ENCODE assay signal across 7 cellular contexts in the genomic region with DNA sequence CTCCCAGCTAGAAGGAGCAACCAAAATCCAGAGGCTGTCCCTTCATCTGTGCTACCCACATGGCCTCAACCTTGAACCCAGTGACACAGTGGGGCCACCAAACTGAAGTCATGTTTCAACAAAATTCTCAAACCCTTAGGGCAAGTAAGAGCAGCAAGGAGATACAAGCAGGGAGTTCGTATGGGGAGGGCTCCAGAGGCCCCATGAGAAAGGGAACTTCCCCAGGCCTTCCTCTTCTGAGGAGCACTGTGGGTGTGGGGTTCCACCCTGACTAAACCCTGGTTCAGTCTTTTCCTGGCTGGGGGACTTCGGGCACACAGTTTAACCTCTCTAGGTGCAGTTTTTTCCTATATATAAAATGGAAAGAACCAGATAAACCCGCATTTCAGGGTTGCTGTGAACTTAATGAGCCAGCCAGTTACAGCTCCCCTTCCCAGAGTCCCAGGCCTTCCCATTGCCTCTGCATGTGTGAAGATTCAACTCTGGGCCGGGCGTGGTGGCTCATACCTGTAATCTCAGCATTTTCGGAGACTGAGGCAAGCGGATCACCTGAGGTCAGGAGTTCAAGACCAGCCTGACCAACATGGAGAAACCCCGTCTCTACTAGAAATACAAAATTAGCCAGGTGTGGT. TPM values are rescaled to one million over a fixed set of nuclear protein-coding genes. Genes with fewer than 3 reads are reported as not detected.
A peak's percentile ranks its signal among the peaks of the same experiment; 100 is the strongest.
DNase-seq lines count a peak whose midpoint lies in the region; ATAC-seq and TF ChIP-seq lines count a peak whose summit lies in the region.

No MANE protein-coding gene starts in this region.

- no peaks in the 10 kb centered on the region for H4K20me1 ChIP-seq in IMR-90 (ENCODE audit: insufficient read depth, low read length)

- ATAC-seq in IMR-90 (ENCODE audit: low read depth) (no peak), heart left ventricle (peak; percentile 31 to 68 (median 56)), GM18868 (IDR thresholded peaks at IDR 0.05; ENCODE audit: unreplicated experiment) (no peak)
- peak; percentile 29 to 49 for ATAC-seq in stimulated activated naive B cell treated with anti-CD40 and anti-IgM and Interleukin-4, amounts not matched to agents 10 μg/mL and 1 μg/mL and 100 μg/mL, for 72 hours (replicated peaks)

- DNase-seq in IMR-90 = no peak
- peak; percentile 28 to 47 for DNase-seq in activated CD4-positive, alpha-beta T cell treated with anti-CD3 and anti-CD28 coated beads for 4 hours
- DNase-seq in heart left ventricle = peak in 1 of 5 donors; percentile 48
- DNase-seq in stimulated activated naive B cell treated with anti-CD40 and anti-IgM and Interleukin-4, amounts not matched to agents 10 μg/mL and 1 μg/mL and 100 μg/mL, for 72 hours = peak; percentile 42
- no peak for DNase-seq in HAP-1 (ENCODE audit: low spot score in 2 of 2)
- DNase-seq in WERI-Rb-1 = no peak

- H3K27ac Mint-ChIP-seq in stimulated activated naive B cell treated with anti-CD40 and anti-IgM and Interleukin-4, amounts not matched to agents 10 μg/mL and 1 μg/mL and 100 μg/mL, for 72 hours = peak overlapping the region; percentile 79

- H3K4me1 ChIP-seq in IMR-90 (ENCODE audit: control insufficient read depth, insufficient read depth, low read length) (peaks cover 13% of the 10 kb centered on the region), heart left ventricle (peaks cover 0 to 65% (median 0%) of the 10 kb centered on the region in 12 donors), HAP-1 (no peaks in the 10 kb centered on the region)

- H3K23ac ChIP-seq in IMR-90 (ENCODE audit: low read depth, low read length) = no peak overlapping the region

- peak overlapping the region; percentile 89; the same call in 1 of the 2 replicates for H3K14ac ChIP-seq in IMR-90 (replicated peaks; ENCODE audit: low read depth, low read length)

- peaks cover 2 to 3% of the 10 kb centered on the region in 2 donors for H3K9me3 Mint-ChIP-seq in stimulated activated naive B cell treated with anti-CD40 and anti-IgM and Interleukin-4, amounts not matched to agents 10 μg/mL and 1 μg/mL and 100 μg/mL, for 72 hours

- no CpG with 5 or more reads among the region's 8 CpGs for WGBS in IMR-90 (ENCODE audit: extremely low coverage in 2 of 2, insufficient read length in 1 of 2), 2 experiments
- WGBS in heart left ventricle, 4 donors = 83 to 88% (median 84%) methylated on average over 8 of the region's 8 CpGs

- H3K4me2 ChIP-seq in IMR-90 (ENCODE audit: low read depth, low read length) = no peak overlapping the region

- H2BK5ac ChIP-seq in IMR-90 (ENCODE audit: low read depth, low read length, poor library complexity, severe bottlenecking) = peak overlapping the region; percentile 51

- H3K79me1 ChIP-seq in IMR-90 (ENCODE audit: low read depth in 1 of 2, low read length in 2 of 2) = no peaks in the 10 kb centered on the region

- peak overlapping the region; percentile 85; the same call in 1 of the 2 replicates for H2BK20ac ChIP-seq in IMR-90 (ENCODE audit: low read depth, low read length)

- peak overlapping the region in 1 of 2 experiments; percentile 72; a peak in 2 of 4 replicates for H4K8ac ChIP-seq in IMR-90 (ENCODE audit: low read depth in 2 of 2, low read length in 2 of 2)

- BruUV-seq in IMR-90 (replicated peaks; lab: Mats Ljungman, UMichigan) = no TSS peak

- intact Hi-C loops in IMR-90 (cut with micrococcal nuclease) (loop anchor here (5.0 kb wide), 1 partner anchor 203 kb away; no protein-coding TSS in a partner anchor), heart left ventricle (cut with DNase I) (loop anchor here in 5 of 10 donors (5.0 to 10.0 kb wide), 5 partner anchors 113 to 343 kb away; no protein-coding TSS in a partner anchor)

- H2BK15ac ChIP-seq in IMR-90 (ENCODE audit: low read depth, low read length) = peak overlapping the region; percentile 74; the same call in 1 of the 3 replicates

- H2BK120ac ChIP-seq in IMR-90 (ENCODE audit: low read depth, low read length) = peak overlapping the region; percentile 71; the same call in 1 of the 2 replicates

- POLR2A ChIA-PET in IMR-90 (lab: Charles Lee; ENCODE audit: unreplicated experiment) = no interaction called here

- TF ChIP-seq CTCF in IMR-90 (conservative IDR thresholded peaks at IDR 0.05; ENCODE audit: low read depth, low read length) (no peak), heart left ventricle (IDR thresholded peaks at IDR 0.05) (no peak), WERI-Rb-1 (IDR thresholded peaks at IDR 0.05; ENCODE audit: low read depth, low read length) (no peak)

- H3K56ac ChIP-seq in IMR-90 (ENCODE audit: extremely low read depth, insufficient read depth, low read length) = no peak overlapping the region

- H4K5ac ChIP-seq in IMR-90 (ENCODE audit: low read depth, low read length) = no peak overlapping the region

- peak overlapping the region; percentile 54 for H3K18ac ChIP-seq in IMR-90 (ENCODE audit: low read depth, low read length)

- peak overlapping the region; percentile 80; the same call in 1 of the 2 replicates for H3K4ac ChIP-seq in IMR-90 (ENCODE audit: low read depth, low read length)

- H3K4me3 ChIP-seq in IMR-90 (ENCODE audit: insufficient read depth, low read depth, low read length) = no peak overlapping the region
- H3K4me3 ChIP-seq in heart left ventricle = no peak overlapping the region
- H3K4me3 ChIP-seq in HAP-1 = no peak overlapping the region
- H3K4me3 ChIP-seq in WERI-Rb-1 (ENCODE audit: low read depth, low read length) = no peak overlapping the region

- no peak overlapping the region for H3K27ac ChIP-seq in IMR-90 (ENCODE audit: insufficient read depth, low read length)
- peak overlapping the region in 7 of 12 donors; percentile 22 to 94 (median 66) for H3K27ac ChIP-seq in heart left ventricle
- no peak overlapping the region for H3K27ac ChIP-seq in WERI-Rb-1

- H3K27me3 ChIP-seq in IMR-90 (ENCODE audit: control insufficient read depth, insufficient read depth, low read length) (no peaks in the 10 kb centered on the region), heart left ventricle (no peaks in the 10 kb centered on the region), HAP-1 (ENCODE audit: low read depth) (no peaks in the 10 kb centered on the region), WERI-Rb-1 (ENCODE audit: insufficient read depth, low read depth, severe bottlenecking) (no peaks in the 10 kb centered on the region)

- peak overlapping the region; percentile 78 for H2AK9ac ChIP-seq in IMR-90 (replicated peaks; ENCODE audit: low read depth, low read length, poor library complexity)

- H3K36me3 Mint-ChIP-seq in stimulated activated naive B cell treated with anti-CD40 and anti-IgM and Interleukin-4, amounts not matched to agents 10 μg/mL and 1 μg/mL and 100 μg/mL, for 72 hours = no peaks in the 10 kb centered on the region

- no peak for TF ChIP-seq RAD21 in IMR-90 (IDR thresholded peaks at IDR 0.05; ENCODE audit: low read length)

- H2AK5ac ChIP-seq in IMR-90 (ENCODE audit: low read depth, low read length) = peak overlapping the region; percentile 75; the same call in 1 of the 2 replicates

- H3K9ac ChIP-seq in IMR-90 (ENCODE audit: low read depth, low read length) = no peak overlapping the region

- H4K91ac ChIP-seq in IMR-90 (ENCODE audit: insufficient read depth, low read depth, low read length) = no peak overlapping the region

- TF ChIP-seq POLR2A in IMR-90 (IDR thresholded peaks at IDR 0.05; ENCODE audit: low read depth, low read length) = no peak
- TF ChIP-seq POLR2A in heart left ventricle (IDR thresholded peaks at IDR 0.05) = no peak

- H3K27me3 Mint-ChIP-seq in stimulated activated naive B cell treated with anti-CD40 and anti-IgM and Interleukin-4, amounts not matched to agents 10 μg/mL and 1 μg/mL and 100 μg/mL, for 72 hours = no peaks in the 10 kb centered on the region

- H3K9me3 ChIP-seq in IMR-90 (ENCODE audit: control insufficient read depth, insufficient read depth, low read length) (no peaks in the 10 kb centered on the region), heart left ventricle (no peaks in the 10 kb centered on the region), HAP-1 (no peaks in the 10 kb centered on the region), WERI-Rb-1 (ENCODE audit: severe bottlenecking) (no peaks in the 10 kb centered on the region)

- H3K4me3 Mint-ChIP-seq in stimulated activated naive B cell treated with anti-CD40 and anti-IgM and Interleukin-4, amounts not matched to agents 10 μg/mL and 1 μg/mL and 100 μg/mL, for 72 hours = peak overlapping the region; percentile 29 to 39

- peaks cover 13% of the 10 kb centered on the region for H3K9me1 ChIP-seq in IMR-90 (ENCODE audit: insufficient read depth, low read length)

- peaks cover 42 to 84% of the 10 kb centered on the region in 2 donors for H3K4me1 Mint-ChIP-seq in stimulated activated naive B cell treated with anti-CD40 and anti-IgM and Interleukin-4, amounts not matched to agents 10 μg/mL and 1 μg/mL and 100 μg/mL, for 72 hours

- dilution Hi-C loops in IMR-90 (cut with HindIII; ENCODE audit: low sequenced_read_pairs, unreplicated experiment) = no loop called here

- H3K36me3 ChIP-seq in IMR-90 (ENCODE audit: control insufficient read depth, insufficient read depth, low read length) (no peaks in the 10 kb centered on the region), heart left ventricle (no peaks in the 10 kb centered on the region), HAP-1 (replicated peaks) (no peaks in the 10 kb centered on the region), WERI-Rb-1 (no peaks in the 10 kb centered on the region)

- in situ Hi-C loops in IMR-90 (cut with MboI; ENCODE audit: low sequenced_read_pairs) (loop anchor here (5.0 to 25.0 kb wide), 2 partner anchors 118 to 348 kb away; no protein-coding TSS in a partner anchor), HAP-1 (cut with MboI; ENCODE audit: low sequenced_read_pairs) (no loop called here)

- CTCF ChIA-PET in IMR-90 (lab: Yijun Ruan, JAX) = interaction anchor here (1.0 to 1.1 kb wide), 2 partner anchors 17 to 22 kb away, joined by 3 read pairs; no protein-coding TSS in a partner anchor

- H2AFZ ChIP-seq in IMR-90 (replicated peaks; ENCODE audit: low read length, poor library complexity) = peak overlapping the region; percentile 74

RNA-seq across cellular contexts. Expression of gene THEMIS2, which starts 8.0 kb away (rescaled TPM):
- 3.6 and 4.5 TPM in 2 replicates for total RNA-seq in IMR-90 (2012; rRNA removed)
- polyA plus RNA-seq in IMR-90 (2012; rRNA removed) = 4.9 and 5.0 TPM in 2 replicates
- polyA plus RNA-seq in IMR-90 (2012; cell fraction: cytosol; rRNA removed) = 5.7 and 7.2 TPM in 2 replicates
- 7.4 and 9.4 TPM in 2 replicates for polyA plus RNA-seq in IMR-90 (2012; cell fraction: nucleus; rRNA removed; ENCODE audit: low replicate concordance)
- total RNA-seq in heart left ventricle = 10 to 100 TPM in 3 of 9 donors, 1 to 10 TPM in 6; 1.7 to 50.8 (median 6.1) TPM
- polyA plus RNA-seq in heart left ventricle = 1 to 10 TPM; 3.4 to 7.3 TPM

RNA-seq across cellular contexts. Expression of gene PPP1R8, which starts 33.8 kb away (rescaled TPM):
- total RNA-seq in IMR-90 (2012; rRNA removed) = 60.5 and 80.1 TPM in 2 replicates
- 43.3 and 53.8 TPM in 2 replicates for polyA plus RNA-seq in IMR-90 (2012; rRNA removed)
- polyA plus RNA-seq in IMR-90 (2012; cell fraction: cytosol; rRNA removed) = 21.8 and 33.3 TPM in 2 replicates
- 17.4 and 26.8 TPM in 2 replicates for polyA plus RNA-seq in IMR-90 (2012; cell fraction: nucleus; rRNA removed; ENCODE audit: low replicate concordance)
- 10 to 100 TPM; 21.4 to 31.8 (median 25.1) TPM for total RNA-seq in heart left ventricle
- 10 to 100 TPM; 13.3 to 32.9 TPM for polyA plus RNA-seq in heart left ventricle

RNA-seq across cellular contexts. Expression of gene RPA2, which starts 50.0 kb away (rescaled TPM):
- total RNA-seq in IMR-90 (2012; rRNA removed) = 30.6 and 45.3 TPM in 2 replicates
- polyA plus RNA-seq in IMR-90 (2012; rRNA removed) = 22.5 and 34.4 TPM in 2 replicates
- 16.8 and 26.7 TPM in 2 replicates for polyA plus RNA-seq in IMR-90 (2012; cell fraction: cytosol; rRNA removed)
- 3.9 and 9.4 TPM in 2 replicates for polyA plus RNA-seq in IMR-90 (2012; cell fraction: nucleus; rRNA removed; ENCODE audit: low replicate concordance)
- 10 to 100 TPM; 14.6 to 57.4 (median 27.1) TPM for total RNA-seq in heart left ventricle
- 10 to 100 TPM; 21.6 to 39.8 TPM for polyA plus RNA-seq in heart left ventricle

Comparison
In these comparisons a context has a peak if more than half of its experiments do, and no peak if none do; other contexts are left out.
1. ATAC-seq: peak in heart left ventricle (4 of 4) and stimulated activated naive B cell treated with anti-CD40 and anti-IgM and Interleukin-4, amounts not matched to agents 10 μg/mL and 1 μg/mL and 100 μg/mL, for 72 hours (2 of 2); none in IMR-90 (single experiment) and GM18868 (single experiment).
2. DNase-seq: peak in activated CD4-positive, alpha-beta T cell treated with anti-CD3 and anti-CD28 coated beads for 4 hours (2 of 2) and stimulated activated naive B cell treated with anti-CD40 and anti-IgM and Interleukin-4, amounts not matched to agents 10 μg/mL and 1 μg/mL and 100 μg/mL, for 72 hours (single experiment); none in IMR-90 (single experiment), HAP-1 (0 of 2) and WERI-Rb-1 (single experiment).
3. H3K27ac ChIP-seq: peak in heart left ventricle (7 of 12); none in IMR-90 (single experiment) and WERI-Rb-1 (single experiment).